In the genomic region with DNA sequence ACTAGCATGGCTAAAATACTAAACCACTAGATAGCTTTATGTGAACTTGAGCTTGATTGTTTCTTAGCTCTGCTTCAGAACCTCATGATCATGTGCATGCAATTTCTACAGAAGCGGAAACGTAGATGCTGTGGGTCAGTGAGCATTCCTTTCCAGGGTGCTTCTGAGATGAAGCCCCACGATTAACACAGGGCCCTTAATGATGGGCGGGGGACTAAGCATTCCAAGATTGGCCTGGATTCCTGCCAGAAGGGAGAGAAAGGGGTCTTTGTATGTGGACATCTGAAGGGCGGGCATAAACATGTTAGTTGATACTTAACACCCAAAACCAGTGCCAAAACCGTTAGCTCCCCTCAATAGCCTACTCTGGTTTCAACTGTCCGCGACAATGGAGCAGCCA, we compare ENCODE assay signal across 22 cellular contexts. TPM values are rescaled to one million over a fixed set of nuclear protein-coding genes. Genes with fewer than 3 reads are reported as not detected.
A peak's percentile ranks its signal among the peaks of the same experiment; 100 is the strongest.
DNase-seq lines count a peak whose midpoint lies in the region; FAIRE-seq and TF ChIP-seq lines count a peak whose summit lies in the region.
"Had no signal": no experiment of that assay in that cellular context is flagged by ENCODE, and none has a peak within 500 bp of the region (broad histone marks: within the 10 kb centered on the region; RNA-seq: fewer than 3 reads in every experiment).

No MANE protein-coding gene starts in this region.

- peak; percentile 19 for DNase-seq in DMS 273 (lab: John Stamatoyannopoulos, UW; ENCODE audit: unreplicated experiment)
- no peak for DNase-seq in DMS 273 treated with DMSO at 0.1 percent for 48 hours (lab: John Stamatoyannopoulos, UW)
- peak; percentile 95 for DNase-seq in NCI-H69 (lab: John Stamatoyannopoulos, UW)
- peak; percentile 18 for DNase-seq in midbrain (lab: John Stamatoyannopoulos, UW)
- DNase-seq in iPS-NIHi7 (ENCODE audit: extremely low spot score), result no peak
- DNase-seq in activated T-cell treated with anti-CD3 and anti-CD28 coated beads, Interleukin-2, amount 50 U/mL, for 24 hours, result no peak
- DNase-seq in GM12892 (ENCODE audit: insufficient read length), result no peak
- DNase-seq: activated CD4-positive, alpha-beta T cell treated with anti-CD3 and anti-CD28 coated beads, Interleukin-2, amount 50 U/mL, for 48 hours; activated CD8-positive, alpha-beta memory T cell treated with anti-CD3 and anti-CD28 coated beads, Interleukin-2, amount 50 U/mL, for 48 hours; activated effector memory CD4-positive, alpha-beta T cell treated with Interleukin-2 at 50 U/mL for 16 hours; AML-193; body of pancreas; effector memory CD4-positive, alpha-beta T cell; gastrocnemius medialis; Karpas-422; mesenchymal stem cell; naive thymus-derived CD4-positive, alpha-beta T cell; NCI-H226; stimulated activated naive CD8-positive, alpha-beta T cell treated with anti-CD3 and anti-CD28 coated beads, Interleukin-15, amount 100 ng/mL, for 72 hours; transverse colon; WERI-Rb-1 had no signal

- H3K27me3 Mint-ChIP-seq in brain, result no peaks in the 10 kb centered on the region
- H3K27me3 Mint-ChIP-seq in activated T-cell treated with anti-CD3 and anti-CD28 coated beads, Interleukin-2, amount 50 U/mL, for 24 hours, result peaks cover 53% of the 10 kb centered on the region

- no peaks in the 10 kb centered on the region for H3K36me3 Mint-ChIP-seq in brain
- H3K36me3 Mint-ChIP-seq in activated T-cell treated with anti-CD3 and anti-CD28 coated beads, Interleukin-2, amount 50 U/mL, for 24 hours (ENCODE audit: low read depth), result no peaks in the 10 kb centered on the region
- H3K36me3 Mint-ChIP-seq: naive thymus-derived CD4-positive, alpha-beta T cell had no signal

- H3K9me3 Mint-ChIP-seq in brain, result no peaks in the 10 kb centered on the region
- H3K9me3 Mint-ChIP-seq in activated T-cell treated with anti-CD3 and anti-CD28 coated beads, Interleukin-2, amount 50 U/mL, for 24 hours, result no peaks in the 10 kb centered on the region
- H3K9me3 Mint-ChIP-seq: stimulated activated naive CD8-positive, alpha-beta T cell treated with anti-CD3 and anti-CD28 coated beads, Interleukin-15, amount 100 ng/mL, for 72 hours had no signal

- H3K27ac Mint-ChIP-seq in brain, result peak overlapping the region; percentile 73 to 95 (median 91)
- H3K27ac Mint-ChIP-seq in activated T-cell treated with anti-CD3 and anti-CD28 coated beads, Interleukin-2, amount 50 U/mL, for 24 hours, result no peak overlapping the region
- H3K27ac Mint-ChIP-seq: naive thymus-derived CD4-positive, alpha-beta T cell; stimulated activated naive CD8-positive, alpha-beta T cell treated with anti-CD3 and anti-CD28 coated beads, Interleukin-15, amount 100 ng/mL, for 72 hours had no signal

- no peak for TF ChIP-seq CTCF in brain (conservative IDR thresholded peaks at IDR 0.05)

- TF ChIP-seq POLR2A in GM12892 (IDR thresholded peaks at IDR 0.05; ENCODE audit: low read depth, low read length), result no peak

- peak overlapping the region in 4 of 5 experiments; percentile 75 to 85 (median 78) for H3K4me3 Mint-ChIP-seq in brain
- no peak overlapping the region for H3K4me3 Mint-ChIP-seq in activated T-cell treated with anti-CD3 and anti-CD28 coated beads, Interleukin-2, amount 50 U/mL, for 24 hours
- H3K4me3 Mint-ChIP-seq: naive thymus-derived CD4-positive, alpha-beta T cell; stimulated activated naive CD8-positive, alpha-beta T cell treated with anti-CD3 and anti-CD28 coated beads, Interleukin-15, amount 100 ng/mL, for 72 hours had no signal

- no peak for FAIRE-seq in GM12892 (lab: Jason Lieb, UNC)

- peaks cover 37% of the 10 kb centered on the region for H3K4me1 Mint-ChIP-seq in brain
- no peaks in the 10 kb centered on the region for H3K4me1 Mint-ChIP-seq in activated T-cell treated with anti-CD3 and anti-CD28 coated beads, Interleukin-2, amount 50 U/mL, for 24 hours (ENCODE audit: low read depth)
- H3K4me1 Mint-ChIP-seq: naive thymus-derived CD4-positive, alpha-beta T cell had no signal

RNA-seq across cellular contexts. Expression of a gene that starts 47.0 kb away (rescaled TPM):
- polyA plus RNA-seq in brain (ENCODE audit: insufficient read depth, low read depth, low replicate concordance), result 9.1 TPM
- not detected for polyA plus RNA-seq in GM12892 (2012; ENCODE audit: missing spikeins)
- polyA plus RNA-seq: naive thymus-derived CD4-positive, alpha-beta T cell had no signal

Comparison
In these comparisons a context has a peak if more than half of its experiments do, and no peak if none do; other contexts are left out.
1. DNase-seq: peak in DMS 273 (single experiment), NCI-H69 (single experiment) and midbrain (single experiment); none in DMS 273 treated with DMSO at 0.1 percent for 48 hours (single experiment), iPS-NIHi7 (single experiment), activated T-cell treated with anti-CD3 and anti-CD28 coated beads, Interleukin-2, amount 50 U/mL, for 24 hours (single experiment) and GM12892 (single experiment).